In the genomic region with DNA sequence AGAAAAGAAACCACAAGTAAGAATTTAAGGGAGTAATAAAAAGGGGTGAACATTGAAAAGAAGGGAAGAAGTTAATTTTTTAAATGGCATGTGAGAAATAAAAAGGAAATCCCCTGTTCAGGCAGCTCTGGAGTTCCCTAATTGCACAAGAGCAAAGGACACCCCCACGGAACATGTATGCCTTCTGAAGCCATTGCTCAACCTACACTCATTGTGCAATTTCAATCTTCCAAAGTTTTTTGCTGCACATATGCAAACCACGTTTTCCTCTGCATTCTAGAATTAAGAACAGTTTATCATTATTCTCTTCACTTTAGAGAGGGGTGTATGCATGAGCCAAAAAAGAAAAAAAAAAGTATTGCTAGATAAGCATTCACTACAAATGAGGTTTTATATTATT, we compare ENCODE assay signal across 11 cellular contexts.
DNase-seq lines count a peak whose midpoint lies in the region; ATAC-seq and TF ChIP-seq lines count a peak whose summit lies in the region.
"Had no signal": no experiment of that assay in that cellular context is flagged by ENCODE, and none has a peak within 500 bp of the region (broad histone marks: within the 10 kb centered on the region; RNA-seq: fewer than 3 reads in every experiment).

No MANE protein-coding gene starts in this region.

- no peak overlapping the region for H3K9ac ChIP-seq in trophoblast cell (ENCODE audit: low read length)

- no peak overlapping the region for H3K27ac Mint-ChIP-seq in T-cell
- H3K27ac Mint-ChIP-seq: activated naive CD8-positive, alpha-beta T cell treated with anti-CD3 and anti-CD28 coated beads, Interleukin-2, amount 50 U/mL, for 24 hours had no signal

- POLR2A ChIA-PET in T-cell (lab: Charles Lee), result no interaction called here

- TF ChIP-seq CTCF in foreskin fibroblast (IDR thresholded peaks at IDR 0.05; ENCODE audit: low read depth, low read length), result no peak

- H3K4me3 Mint-ChIP-seq in T-cell, result no peak overlapping the region
- H3K4me3 Mint-ChIP-seq: activated naive CD8-positive, alpha-beta T cell treated with anti-CD3 and anti-CD28 coated beads, Interleukin-2, amount 50 U/mL, for 24 hours had no signal

- no peak overlapping the region for H3K27ac ChIP-seq in trophoblast cell (ENCODE audit: low read depth, low read length)
- H3K27ac ChIP-seq: VCaP had no signal

- no peak overlapping the region for H3K4ac ChIP-seq in trophoblast cell (ENCODE audit: low read depth, low read length)

- no peak overlapping the region for H3K14ac ChIP-seq in trophoblast cell (ENCODE audit: low read length)

- no peak overlapping the region for H3K4me2 ChIP-seq in trophoblast cell (ENCODE audit: low read length)

- H2BK12ac ChIP-seq in trophoblast cell (ENCODE audit: low read length), result no peak overlapping the region

- no peaks in the 10 kb centered on the region for H3K79me1 ChIP-seq in trophoblast cell (ENCODE audit: low read length)

- H3K9me3 ChIP-seq in trophoblast cell (ENCODE audit: insufficient read depth, low read depth, low read length), result no peaks in the 10 kb centered on the region

- CTCF ChIA-PET in T-cell (lab: Charles Lee), result no interaction called here

- no peaks in the 10 kb centered on the region for H3K79me2 ChIP-seq in trophoblast cell (ENCODE audit: control insufficient read depth, insufficient read depth, low read length, poor library complexity)

- H3K4me1 ChIP-seq in trophoblast cell (ENCODE audit: control insufficient read depth in 1 of 2, insufficient read depth in 2 of 2, low read length in 2 of 2), result no peaks in the 10 kb centered on the region

- no peak overlapping the region for H4K8ac ChIP-seq in trophoblast cell (ENCODE audit: low read depth, low read length)

- H3K4me3 ChIP-seq in foreskin fibroblast (ENCODE audit: low read depth in 1 of 2, low read length in 2 of 2) (no peak overlapping the region), trophoblast cell (ENCODE audit: low read depth, low read length) (no peak overlapping the region)

- H3K23ac ChIP-seq in trophoblast cell (ENCODE audit: low read length), result no peak overlapping the region

- peaks cover 32% of the 10 kb centered on the region for H3K36me3 Mint-ChIP-seq in T-cell

- H4K91ac ChIP-seq in trophoblast cell (ENCODE audit: low read depth, low read length), result no peak overlapping the region

- no CpG with 5 or more reads among the region's 2 CpGs for WGBS in trophoblast cell (ENCODE audit: extremely low coverage, insufficient coverage, insufficient read length)

- H2BK120ac ChIP-seq in trophoblast cell (ENCODE audit: insufficient read depth, low read length, poor library complexity), result no peak overlapping the region

- no peaks in the 10 kb centered on the region for H3K27me3 Mint-ChIP-seq in T-cell
- H3K27me3 Mint-ChIP-seq: activated naive CD8-positive, alpha-beta T cell treated with anti-CD3 and anti-CD28 coated beads, Interleukin-2, amount 50 U/mL, for 24 hours had no signal

- no peaks in the 10 kb centered on the region for H3K27me3 ChIP-seq in trophoblast cell (ENCODE audit: insufficient read depth, low read length)

- H2AK5ac ChIP-seq in trophoblast cell (ENCODE audit: low read length), result no peak overlapping the region

- H3K18ac ChIP-seq in trophoblast cell (ENCODE audit: low read length), result no peak overlapping the region

- H2AFZ ChIP-seq in trophoblast cell (ENCODE audit: insufficient read depth, low read length, poor library complexity), result no peak overlapping the region

- DNase-seq in GF-D8 (lab: John Stamatoyannopoulos, UW) (peak; percentile 24), SIG-M5 (lab: John Stamatoyannopoulos, UW) (peak; percentile 2), foreskin fibroblast (peak; percentile 91 to 96), trophoblast cell (peak; percentile 64 to 76), T-cell (no peak)
- no peak for DNase-seq in activated CD4-positive, alpha-beta T cell treated with anti-CD3 and anti-CD28 coated beads, Interleukin-2, amount 50 U/mL, for 48 hours
- DNase-seq: activated naive CD8-positive, alpha-beta T cell treated with anti-CD3 and anti-CD28 coated beads, Interleukin-2, amount 50 U/mL, for 24 hours; hippocampal formation had no signal

- H3K9me3 Mint-ChIP-seq in T-cell, result no peaks in the 10 kb centered on the region
- H3K9me3 Mint-ChIP-seq: activated naive CD8-positive, alpha-beta T cell treated with anti-CD3 and anti-CD28 coated beads, Interleukin-2, amount 50 U/mL, for 24 hours had no signal

- ATAC-seq in GM18517 (IDR thresholded peaks at IDR 0.05; ENCODE audit: unreplicated experiment) (no peak), HG03280 (IDR thresholded peaks at IDR 0.05; ENCODE audit: unreplicated experiment) (no peak), T-cell (replicated peaks in 1 of 4) (no peak)
- ATAC-seq: activated naive CD8-positive, alpha-beta T cell treated with anti-CD3 and anti-CD28 coated beads, Interleukin-2, amount 50 U/mL, for 24 hours had no signal

- H4K12ac ChIP-seq in trophoblast cell (ENCODE audit: low read depth, low read length), result no peak overlapping the region

- no peak overlapping the region for H2BK5ac ChIP-seq in trophoblast cell (ENCODE audit: low read depth, low read length, poor library complexity)

- H3K36me3 ChIP-seq in trophoblast cell (ENCODE audit: control insufficient read depth in 1 of 2, insufficient read depth in 2 of 2, low read length in 2 of 2), result peaks cover 3 to 14% of the 10 kb centered on the region in 2 experiments

- H3K4me1 Mint-ChIP-seq in T-cell, result peaks cover 5 to 8% (median 5%) of the 10 kb centered on the region in 3 donors

Comparison
In these comparisons a context has a peak if more than half of its experiments do, and no peak if none do; other contexts are left out.
1. DNase-seq: peak in GF-D8 (single experiment), SIG-M5 (single experiment), foreskin fibroblast (2 of 2) and trophoblast cell (2 of 2); none in T-cell (0 of 34) and activated CD4-positive, alpha-beta T cell treated with anti-CD3 and anti-CD28 coated beads, Interleukin-2, amount 50 U/mL, for 48 hours (0 of 2).